8 cellular contexts compared by ENCODE assay signal in genomic region chr12:101839324-101840283, GRCh38. TPM values are rescaled to one million over a fixed set of nuclear protein-coding genes. Genes with fewer than 3 reads are reported as not detected.
A peak's percentile ranks its signal among the peaks of the same experiment; 100 is the strongest.
DNase-seq lines count a peak whose midpoint lies in the region; ATAC-seq and TF ChIP-seq lines count a peak whose summit lies in the region.

No MANE protein-coding gene starts in this region.

- H3K4me3 ChIP-seq in gastroesophageal sphincter (no peak overlapping the region), aorta (ENCODE audit: low read length in 2 of 2) (peak overlapping the region in 1 of 2 donors; percentile 8)

- H3K27me3 Mint-ChIP-seq in progenitor cell of endocrine pancreas: no peaks in the 10 kb centered on the region

- peak; percentile 46 for ATAC-seq in HG03521 (IDR thresholded peaks at IDR 0.05; ENCODE audit: unreplicated experiment)
- peak; percentile 71 for ATAC-seq in gastroesophageal sphincter
- ATAC-seq in aorta (ENCODE audit: low FRiP score): peak; percentile 82

- H3K27me3 ChIP-seq in gastroesophageal sphincter (no peaks in the 10 kb centered on the region), aorta (ENCODE audit: control insufficient read depth in 1 of 2, insufficient read depth in 2 of 2, low read length in 1 of 2) (no peaks in the 10 kb centered on the region)

- H3K36me3 Mint-ChIP-seq in progenitor cell of endocrine pancreas (ENCODE audit: insufficient read depth): no peaks in the 10 kb centered on the region

- WGBS in gastroesophageal sphincter (ENCODE audit: low coverage in 1 of 2), 2 donors: 18 to 29% methylated on average over 5 to 6 of the region's 6 CpGs
- 29 to 32% methylated on average over 6 of the region's 6 CpGs for WGBS in aorta, 2 donors

- POLR2A ChIA-PET in RWPE1 (lab: Yijun Ruan, JAX; ENCODE audit: low non-redundant PET): interaction anchor here (0.7 kb wide), 1 partner anchor 10 kb away, joined by 5 read pairs; no protein-coding TSS in a partner anchor

- H3K27ac ChIP-seq in RWPE1 (no peak overlapping the region), gastroesophageal sphincter (no peak overlapping the region), aorta (ENCODE audit: low read depth in 1 of 2, low read length in 2 of 2) (no peak overlapping the region)

- intact Hi-C loops in aorta (cut with DNase I): loop anchor here (2.0 kb wide), 1 partner anchor 67 kb away; no protein-coding TSS in a partner anchor

- TF ChIP-seq POLR2A in gastroesophageal sphincter (IDR thresholded peaks at IDR 0.05): no peak

- H3K36me3 ChIP-seq in gastroesophageal sphincter (no peaks in the 10 kb centered on the region), aorta (ENCODE audit: control insufficient read depth in 1 of 2, insufficient read depth in 2 of 2, low read length in 1 of 2) (no peaks in the 10 kb centered on the region)

- peaks cover 0 to 8% (median 0%) of the 10 kb centered on the region in 3 donors for H3K4me1 ChIP-seq in gastroesophageal sphincter
- no peaks in the 10 kb centered on the region for H3K4me1 ChIP-seq in aorta (ENCODE audit: control insufficient read depth in 1 of 2, insufficient read depth in 2 of 2, low read length in 2 of 2)

- TF ChIP-seq EP300 in gastroesophageal sphincter (IDR thresholded peaks at IDR 0.05): no peak

- no peaks in the 10 kb centered on the region for H3K4me1 Mint-ChIP-seq in progenitor cell of endocrine pancreas (ENCODE audit: low read depth)

- no peak overlapping the region for H3K4me3 Mint-ChIP-seq in progenitor cell of endocrine pancreas (ENCODE audit: low read depth)

- TF ChIP-seq CTCF in RWPE1 (conservative IDR thresholded peaks at IDR 0.05; ENCODE audit: low read depth) (peak; percentile 90), gastroesophageal sphincter (IDR thresholded peaks at IDR 0.05) (peak; percentile 76 to 90 (median 84)), progenitor cell of endocrine pancreas (IDR thresholded peaks at IDR 0.05; ENCODE audit: unreplicated experiment) (peak; percentile 88)

- CTCF ChIA-PET in RWPE1 (lab: Yijun Ruan, JAX): interaction anchor here (0.5 to 3.7 kb wide), 17 partner anchors 9 to 1930 kb away, joined by 3 to 20 read pairs (median 5); partner anchors contain the start of gene GNPTAB

- no peak overlapping the region for H3K27ac Mint-ChIP-seq in progenitor cell of endocrine pancreas

- H3K9me3 ChIP-seq in gastroesophageal sphincter (no peaks in the 10 kb centered on the region), aorta (ENCODE audit: control insufficient read depth, low read length) (no peaks in the 10 kb centered on the region)

- DNase-seq in NCI-H1417 (lab: John Stamatoyannopoulos, UW): peak; percentile 48 to 82 (median 60)
- no peak for DNase-seq in NCI-H1417 treated with DMSO at 0.1 percent for 48 hours (lab: John Stamatoyannopoulos, UW)
- DNase-seq in RWPE1 (ENCODE audit: low spot score): peak; percentile 63
- peak; percentile 37 for DNase-seq in activated effector memory CD4-positive, alpha-beta T cell treated with Interleukin-2 at 50 U/mL for 16 hours
- DNase-seq in progenitor cell of endocrine pancreas (ENCODE audit: low spot score, unreplicated experiment): peak; percentile 16
- peak in 1 of 2 donors; percentile 67 for DNase-seq in aorta

- no peaks in the 10 kb centered on the region for H3K9me3 Mint-ChIP-seq in progenitor cell of endocrine pancreas (ENCODE audit: low read depth)

RNA-seq across cellular contexts. Expression of gene GNPTAB, which starts 8.8 kb away (rescaled TPM):
- 10 to 100 TPM; 25.8 to 43.2 (median 36.3) TPM for total RNA-seq in gastroesophageal sphincter
- total RNA-seq in progenitor cell of endocrine pancreas: 22.9 and 23.2 TPM in 2 replicates
- total RNA-seq in aorta: 10 to 100 TPM; 29.1 to 43.3 TPM
- polyA plus RNA-seq in aorta: 1 to 10 TPM; 9.1 to 9.2 TPM

RNA-seq across cellular contexts. Expression of gene DRAM1, which starts 37.8 kb away (rescaled TPM):
- total RNA-seq in gastroesophageal sphincter (10 to 100 TPM; 13.2 to 29.1 (median 21.2) TPM), progenitor cell of endocrine pancreas (3.8 and 6.5 TPM in 2 replicates), aorta (10 to 100 TPM; 28.6 to 37.4 TPM)
- 10 to 100 TPM; 11.0 to 16.5 TPM for polyA plus RNA-seq in aorta
